ENCODE assay signal across 1 cellular context in the genomic region with DNA sequence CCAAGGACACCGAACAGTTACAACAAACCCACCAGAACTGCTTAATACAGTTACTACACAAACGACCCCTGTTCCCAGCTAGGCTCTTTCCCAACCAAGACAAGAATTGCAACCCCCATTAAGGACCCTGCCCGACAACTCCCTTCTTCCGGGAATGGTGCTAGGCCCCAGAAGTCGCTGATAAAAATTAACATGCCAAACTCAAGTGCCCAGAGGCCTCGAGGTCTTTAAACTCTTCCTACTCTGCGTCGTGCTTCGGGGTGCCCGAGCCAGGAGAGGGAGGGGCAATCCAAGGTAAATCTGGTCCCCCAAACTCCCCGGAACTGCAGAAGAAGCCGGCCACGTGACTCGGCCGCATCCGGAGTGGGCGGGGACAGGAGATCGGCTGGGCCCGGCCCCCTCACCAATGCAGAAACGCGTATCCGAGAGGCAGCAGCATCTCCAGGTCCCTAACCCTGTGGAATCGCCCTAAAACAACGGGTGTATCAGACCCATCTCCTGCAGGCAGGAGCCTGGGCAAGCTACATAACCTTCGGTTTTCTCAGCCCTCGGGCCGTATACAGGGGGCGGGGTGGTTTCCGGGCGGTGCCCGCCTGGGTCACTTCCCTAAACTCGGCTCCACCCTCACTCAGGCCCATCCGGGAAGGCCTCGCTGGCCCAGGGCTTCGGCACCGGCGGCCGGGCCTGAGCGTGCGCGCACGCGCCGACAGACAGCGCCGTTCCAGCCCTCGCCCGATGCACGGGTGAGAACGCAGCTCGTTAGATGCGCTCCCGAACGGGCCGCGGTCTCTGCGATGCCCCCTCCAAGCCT.
A peak's percentile ranks its signal among the peaks of the same experiment; 100 is the strongest.
TF ChIP-seq lines count a peak whose summit lies in the region.

No MANE protein-coding gene starts in this region.

TF ChIP-seq in HepG2, 621 proteins besides CTCF, POLR2A, EP300 and RAD21 (continues in another document):
- TF ChIP-seq ZNF605 (CRISPR knock-in tag; IDR thresholded peaks at IDR 0.05) (no peak), TMF1 (CRISPR knock-in tag; IDR thresholded peaks at IDR 0.05; ENCODE audit: low read depth) (no peak), ZC3H4 (CRISPR knock-in tag; IDR thresholded peaks at IDR 0.05; ENCODE audit: borderline replicate concordance) (0 out of 2 replicates have a peak, but pooled peaks have one; percentile 50), ATF7 (IDR thresholded peaks at IDR 0.05) (no peak), ATF7 (CRISPR knock-in tag; IDR thresholded peaks at IDR 0.05) (peak; percentile 67; the same call in 1 of the 2 replicates), ZIK1 (CRISPR knock-in tag; IDR thresholded peaks at IDR 0.05; ENCODE audit: borderline replicate concordance, low read depth) (0 out of 2 replicates have a peak, but pooled peaks have one; percentile 14), CBX1 (IDR thresholded peaks at IDR 0.05; ENCODE audit: low read depth) (no peak), MED1 (CRISPR knock-in tag; IDR thresholded peaks at IDR 0.05) (peak; percentile 36), THAP11 (CRISPR knock-in tag; IDR thresholded peaks at IDR 0.05) (peak; percentile 82), TBP (CRISPR knock-in tag; IDR thresholded peaks at IDR 0.05) (no peak), MYNN (CRISPR knock-in tag; IDR thresholded peaks at IDR 0.05; ENCODE audit: low read depth) (0 out of 2 replicates have a peak, but pooled peaks have one; percentile 60), ZNF260 (CRISPR knock-in tag; IDR thresholded peaks at IDR 0.05; ENCODE audit: borderline replicate concordance, low read depth) (no peak), RARG (CRISPR knock-in tag; IDR thresholded peaks at IDR 0.05; ENCODE audit: low read depth) (no peak), ZNF20 (CRISPR knock-in tag; IDR thresholded peaks at IDR 0.05) (no peak), HMG20B (CRISPR knock-in tag; conservative IDR thresholded peaks at IDR 0.05) (peak; percentile 14; the same call in 1 of the 2 replicates), GLI4 (CRISPR knock-in tag; IDR thresholded peaks at IDR 0.05; ENCODE audit: borderline replicate concordance) (peak; percentile 78; the same call in 1 of the 2 replicates), KLF6 (CRISPR knock-in tag; IDR thresholded peaks at IDR 0.05) (no peak), BRCA1 (CRISPR knock-in tag; IDR thresholded peaks at IDR 0.05) (peak; percentile 25; the same call in 1 of the 2 replicates), ZNF792 (CRISPR knock-in tag; IDR thresholded peaks at IDR 0.05) (0 out of 2 replicates have a peak, but pooled peaks have one; percentile 11), HNF1B (CRISPR knock-in tag; IDR thresholded peaks at IDR 0.05) (peak; percentile 32; the same call in 1 of the 2 replicates), HNF4G (IDR thresholded peaks at IDR 0.05; ENCODE audit: borderline replicate concordance, low read depth, low read length) (no peak), HNF4G (CRISPR knock-in tag; IDR thresholded peaks at IDR 0.05; ENCODE audit: borderline replicate concordance, low read depth) (peak; percentile 17; the same call in 1 of the 2 replicates), UBTF (CRISPR knock-in tag; IDR thresholded peaks at IDR 0.05) (peak; percentile 75), ZSCAN31 (CRISPR knock-in tag; IDR thresholded peaks at IDR 0.05; ENCODE audit: low read depth) (no peak), FOXM1 (CRISPR knock-in tag; IDR thresholded peaks at IDR 0.05) (no peak), ZSCAN29 (CRISPR knock-in tag; conservative IDR thresholded peaks at IDR 0.05) (no peak), ZNF570 (CRISPR knock-in tag; IDR thresholded peaks at IDR 0.05; ENCODE audit: borderline replicate concordance) (0 out of 2 replicates have a peak, but pooled peaks have one; percentile 9), PHF8 (CRISPR knock-in tag; IDR thresholded peaks at IDR 0.05) (peak; percentile 49; the same call in 1 of the 2 replicates), HINFP (CRISPR knock-in tag; IDR thresholded peaks at IDR 0.05; ENCODE audit: low read depth) (peak; percentile 35; the same call in 1 of the 2 replicates), MXD4 (CRISPR knock-in tag; IDR thresholded peaks at IDR 0.05) (peak; percentile 41; the same call in 1 of the 2 replicates), RBM22 (optimal IDR thresholded peaks at IDR 0.05; ENCODE audit: low read length) (peak; percentile 66), MYC (CRISPR knock-in tag; IDR thresholded peaks at IDR 0.05; ENCODE audit: borderline replicate concordance) (peak; percentile 59; the same call in 1 of the 2 replicates), ZNF44 (CRISPR knock-in tag; IDR thresholded peaks at IDR 0.05) (0 out of 2 replicates have a peak, but pooled peaks have one; percentile 53), NR2C2 (CRISPR knock-in tag; IDR thresholded peaks at IDR 0.05; ENCODE audit: borderline replicate concordance) (peak; percentile 40; the same call in 1 of the 2 replicates), ZNF230 (CRISPR knock-in tag; IDR thresholded peaks at IDR 0.05) (0 out of 2 replicates have a peak, but pooled peaks have one; percentile 27), KDM5A (IDR thresholded peaks at IDR 0.05; ENCODE audit: borderline replicate concordance, low read length) (peak; percentile 79; the same call in 1 of the 2 replicates), KMT2A (CRISPR knock-in tag; IDR thresholded peaks at IDR 0.05) (peak; percentile 45; the same call in 1 of the 2 replicates), THAP8 (CRISPR knock-in tag; IDR thresholded peaks at IDR 0.05; ENCODE audit: borderline replicate concordance) (0 out of 2 replicates have a peak, but pooled peaks have one; percentile 50), ELF3 (CRISPR knock-in tag; IDR thresholded peaks at IDR 0.05) (peak; percentile 36; the same call in 1 of the 2 replicates)
- TF ChIP-seq, protein P1, sequence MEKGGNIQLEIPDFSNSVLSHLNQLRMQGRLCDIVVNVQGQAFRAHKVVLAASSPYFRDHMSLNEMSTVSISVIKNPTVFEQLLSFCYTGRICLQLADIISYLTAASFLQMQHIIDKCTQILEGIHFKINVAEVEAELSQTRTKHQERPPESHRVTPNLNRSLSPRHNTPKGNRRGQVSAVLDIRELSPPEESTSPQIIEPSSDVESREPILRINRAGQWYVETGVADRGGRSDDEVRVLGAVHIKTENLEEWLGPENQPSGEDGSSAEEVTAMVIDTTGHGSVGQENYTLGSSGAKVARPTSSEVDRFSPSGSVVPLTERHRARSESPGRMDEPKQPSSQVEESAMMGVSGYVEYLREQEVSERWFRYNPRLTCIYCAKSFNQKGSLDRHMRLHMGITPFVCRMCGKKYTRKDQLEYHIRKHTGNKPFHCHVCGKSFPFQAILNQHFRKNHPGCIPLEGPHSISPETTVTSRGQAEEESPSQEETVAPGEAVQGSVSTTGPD (CRISPR knock-in tag; IDR thresholded peaks at IDR 0.05) = 0 out of 2 replicates have a peak, but pooled peaks have one; percentile 25
- TF ChIP-seq, protein P2, sequence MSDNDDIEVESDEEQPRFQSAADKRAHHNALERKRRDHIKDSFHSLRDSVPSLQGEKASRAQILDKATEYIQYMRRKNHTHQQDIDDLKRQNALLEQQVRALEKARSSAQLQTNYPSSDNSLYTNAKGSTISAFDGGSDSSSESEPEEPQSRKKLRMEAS (IDR thresholded peaks at IDR 0.05) = peak; percentile 48; the same call in 1 of the 2 replicates
- TF ChIP-seq, protein P3, sequence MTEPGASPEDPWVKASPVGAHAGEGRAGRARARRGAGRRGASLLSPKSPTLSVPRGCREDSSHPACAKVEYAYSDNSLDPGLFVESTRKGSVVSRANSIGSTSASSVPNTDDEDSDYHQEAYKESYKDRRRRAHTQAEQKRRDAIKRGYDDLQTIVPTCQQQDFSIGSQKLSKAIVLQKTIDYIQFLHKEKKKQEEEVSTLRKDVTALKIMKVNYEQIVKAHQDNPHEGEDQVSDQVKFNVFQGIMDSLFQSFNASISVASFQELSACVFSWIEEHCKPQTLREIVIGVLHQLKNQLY (CRISPR knock-in tag; IDR thresholded peaks at IDR 0.05) = 0 out of 2 replicates have a peak, but pooled peaks have one; percentile 9
- TF ChIP-seq, protein P4, sequence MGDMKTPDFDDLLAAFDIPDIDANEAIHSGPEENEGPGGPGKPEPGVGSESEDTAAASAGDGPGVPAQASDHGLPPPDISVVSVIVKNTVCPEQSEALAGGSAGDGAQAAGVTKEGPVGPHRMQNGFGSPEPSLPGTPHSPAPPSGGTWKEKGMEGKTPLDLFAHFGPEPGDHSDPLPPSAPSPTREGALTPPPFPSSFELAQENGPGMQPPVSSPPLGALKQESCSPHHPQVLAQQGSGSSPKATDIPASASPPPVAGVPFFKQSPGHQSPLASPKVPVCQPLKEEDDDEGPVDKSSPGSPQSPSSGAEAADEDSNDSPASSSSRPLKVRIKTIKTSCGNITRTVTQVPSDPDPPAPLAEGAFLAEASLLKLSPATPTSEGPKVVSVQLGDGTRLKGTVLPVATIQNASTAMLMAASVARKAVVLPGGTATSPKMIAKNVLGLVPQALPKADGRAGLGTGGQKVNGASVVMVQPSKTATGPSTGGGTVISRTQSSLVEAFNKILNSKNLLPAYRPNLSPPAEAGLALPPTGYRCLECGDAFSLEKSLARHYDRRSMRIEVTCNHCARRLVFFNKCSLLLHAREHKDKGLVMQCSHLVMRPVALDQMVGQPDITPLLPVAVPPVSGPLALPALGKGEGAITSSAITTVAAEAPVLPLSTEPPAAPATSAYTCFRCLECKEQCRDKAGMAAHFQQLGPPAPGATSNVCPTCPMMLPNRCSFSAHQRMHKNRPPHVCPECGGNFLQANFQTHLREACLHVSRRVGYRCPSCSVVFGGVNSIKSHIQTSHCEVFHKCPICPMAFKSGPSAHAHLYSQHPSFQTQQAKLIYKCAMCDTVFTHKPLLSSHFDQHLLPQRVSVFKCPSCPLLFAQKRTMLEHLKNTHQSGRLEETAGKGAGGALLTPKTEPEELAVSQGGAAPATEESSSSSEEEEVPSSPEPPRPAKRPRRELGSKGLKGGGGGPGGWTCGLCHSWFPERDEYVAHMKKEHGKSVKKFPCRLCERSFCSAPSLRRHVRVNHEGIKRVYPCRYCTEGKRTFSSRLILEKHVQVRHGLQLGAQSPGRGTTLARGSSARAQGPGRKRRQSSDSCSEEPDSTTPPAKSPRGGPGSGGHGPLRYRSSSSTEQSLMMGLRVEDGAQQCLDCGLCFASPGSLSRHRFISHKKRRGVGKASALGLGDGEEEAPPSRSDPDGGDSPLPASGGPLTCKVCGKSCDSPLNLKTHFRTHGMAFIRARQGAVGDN (CRISPR knock-in tag; IDR thresholded peaks at IDR 0.05) = peak; percentile 70
